ENCODE assay signal across 19 cellular contexts in the genomic region with DNA sequence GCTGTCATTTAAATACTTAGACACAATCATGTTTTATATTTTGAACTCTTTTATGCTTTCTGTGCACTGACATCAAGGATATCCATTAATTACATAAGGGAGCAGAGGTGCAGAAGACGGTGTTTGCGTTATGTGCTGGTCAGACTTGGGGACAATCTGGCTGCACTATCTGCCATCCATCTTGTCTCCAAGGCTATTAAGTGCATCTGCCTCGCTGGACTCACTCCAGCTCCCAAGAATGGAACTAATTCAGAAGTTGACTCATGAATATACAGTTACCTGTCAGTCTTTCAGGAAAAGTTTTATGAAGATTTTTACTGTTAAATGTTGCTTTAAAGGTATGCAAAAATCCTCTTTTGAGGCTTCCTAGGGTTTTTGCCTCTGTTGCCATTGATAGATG.
DNase-seq lines count a peak whose midpoint lies in the region; TF ChIP-seq lines count a peak whose summit lies in the region.
"Had no signal": no experiment of that assay in that cellular context is flagged by ENCODE, and none has a peak within 500 bp of the region (broad histone marks: within the 10 kb centered on the region; RNA-seq: fewer than 3 reads in every experiment).

No MANE protein-coding gene starts in this region.

- H3K23ac ChIP-seq in neuronal stem cell (ENCODE audit: low read depth, low read length, poor library complexity), result no peak overlapping the region

- no peak overlapping the region for H2AK5ac ChIP-seq in neuronal stem cell (ENCODE audit: low read depth, low read length)

- no peak overlapping the region for H3K9ac ChIP-seq in neuronal stem cell (ENCODE audit: low read depth, low read length, poor library complexity)

- H4K91ac ChIP-seq in neuronal stem cell (ENCODE audit: low read depth, low read length, poor library complexity), result no peak overlapping the region

- no peak overlapping the region for H3K14ac ChIP-seq in neuronal stem cell (ENCODE audit: low read length)

- H3K4me3 Mint-ChIP-seq in mesothelial cell of epicardium, result no peak overlapping the region

- H3K4me2 ChIP-seq in neuronal stem cell (ENCODE audit: insufficient read depth, low read length, poor library complexity, severe bottlenecking), result no peak overlapping the region

- H3K27ac ChIP-seq in adrenal gland, result no peak overlapping the region
- H3K27ac ChIP-seq in tibial artery, result peak overlapping the region; percentile 51 to 58
- H3K27ac ChIP-seq in WERI-Rb-1, result no peak overlapping the region
- H3K27ac ChIP-seq in neuronal stem cell (replicated peaks; ENCODE audit: low read length), result no peak overlapping the region
- no peak overlapping the region for H3K27ac ChIP-seq in uterus
- H3K27ac ChIP-seq: C4-2B had no signal

- H4K8ac ChIP-seq in neuronal stem cell (ENCODE audit: low read depth, low read length), result no peak overlapping the region

- H3K4me1 ChIP-seq in adrenal gland (replicated peaks in 1 of 2) (peaks cover 4 to 6% of the 10 kb centered on the region in 2 donors), tibial artery (peaks cover 0 to 63% (median 5%) of the 10 kb centered on the region in 4 donors), neuronal stem cell (ENCODE audit: control insufficient read depth in 2 of 2, insufficient read depth in 1 of 2, low read depth in 1 of 2, low read length in 2 of 2) (no peaks in the 10 kb centered on the region), uterus (no peaks in the 10 kb centered on the region)

- TF ChIP-seq POLR2A in adrenal gland (IDR thresholded peaks at IDR 0.05) (no peak), uterus (IDR thresholded peaks at IDR 0.05) (no peak)

- no peak overlapping the region for H2AFZ ChIP-seq in neuronal stem cell (ENCODE audit: low read length)

- H3K9me3 ChIP-seq in adrenal gland (replicated peaks in 1 of 3), result no peaks in the 10 kb centered on the region
- no peaks in the 10 kb centered on the region for H3K9me3 ChIP-seq in tibial artery
- no peaks in the 10 kb centered on the region for H3K9me3 ChIP-seq in WERI-Rb-1 (ENCODE audit: severe bottlenecking)
- H3K9me3 ChIP-seq in neuronal stem cell (replicated peaks in 1 of 2; ENCODE audit: control insufficient read depth in 2 of 2, insufficient read depth in 1 of 2, low read depth in 1 of 2, low read length in 2 of 2), result no peaks in the 10 kb centered on the region
- no peaks in the 10 kb centered on the region for H3K9me3 ChIP-seq in uterus

- TF ChIP-seq CTCF in adrenal gland (IDR thresholded peaks at IDR 0.05) (no peak), mesothelial cell of epicardium (IDR thresholded peaks at IDR 0.05; ENCODE audit: unreplicated experiment) (no peak), tibial artery (IDR thresholded peaks at IDR 0.05) (no peak), WERI-Rb-1 (IDR thresholded peaks at IDR 0.05; ENCODE audit: low read depth, low read length) (no peak), uterus (IDR thresholded peaks at IDR 0.05) (no peak)

- H2BK15ac ChIP-seq in neuronal stem cell (ENCODE audit: low read length), result no peak overlapping the region

- H3K27me3 ChIP-seq in adrenal gland (no peaks in the 10 kb centered on the region), tibial artery (no peaks in the 10 kb centered on the region), WERI-Rb-1 (ENCODE audit: insufficient read depth, low read depth, severe bottlenecking) (no peaks in the 10 kb centered on the region), neuronal stem cell (ENCODE audit: control insufficient read depth in 3 of 3, insufficient read depth in 3 of 3, low read depth in 1 of 3, low read length in 3 of 3) (no peaks in the 10 kb centered on the region), uterus (no peaks in the 10 kb centered on the region)

- no peak overlapping the region for H2BK5ac ChIP-seq in neuronal stem cell (ENCODE audit: low read length)

- H2BK120ac ChIP-seq in neuronal stem cell (ENCODE audit: low read depth, low read length), result no peak overlapping the region

- intact Hi-C loops in adrenal gland (cut with DNase I), result no loop called here
- intact Hi-C loops in tibial artery (cut with DNase I; ENCODE audit: low total_unique reads), result no loop called here
- intact Hi-C loops in uterus (cut with DNase I; ENCODE audit: low total_unique reads), result no loop called here

- H3K9me3 Mint-ChIP-seq in mesothelial cell of epicardium, result peaks cover 7% of the 10 kb centered on the region

- H3K79me1 ChIP-seq in neuronal stem cell (ENCODE audit: low read depth, low read length), result no peaks in the 10 kb centered on the region

- H3K36me3 ChIP-seq in adrenal gland (replicated peaks in 1 of 2) (no peaks in the 10 kb centered on the region), tibial artery (no peaks in the 10 kb centered on the region), WERI-Rb-1 (no peaks in the 10 kb centered on the region), neuronal stem cell (replicated peaks in 1 of 2; ENCODE audit: control insufficient read depth in 2 of 2, insufficient read depth in 2 of 2, low read length in 2 of 2) (no peaks in the 10 kb centered on the region), uterus (no peaks in the 10 kb centered on the region)

- no peak overlapping the region for H3K4ac ChIP-seq in neuronal stem cell (ENCODE audit: low read length)

- WGBS in adrenal gland, 4 donors, result 31 to 47% (median 36%) methylated on average over 3 of the region's 3 CpGs
- WGBS in neuronal stem cell (ENCODE audit: extremely low coverage in 2 of 2, insufficient read length in 2 of 2, insufficient replicate concordance in 1 of 2), 2 donors, result no CpG with 5 or more reads among the region's 3 CpGs

- H2BK12ac ChIP-seq in neuronal stem cell (ENCODE audit: low read length), result no peak overlapping the region

- H3K36me3 Mint-ChIP-seq in mesothelial cell of epicardium, result no peaks in the 10 kb centered on the region

- H3K18ac ChIP-seq in neuronal stem cell (ENCODE audit: low read length), result no peak overlapping the region

- H3K27me3 Mint-ChIP-seq in mesothelial cell of epicardium (ENCODE audit: low read depth), result no peaks in the 10 kb centered on the region

- H3K4me3 ChIP-seq in adrenal gland (no peak overlapping the region), tibial artery (no peak overlapping the region), WERI-Rb-1 (ENCODE audit: low read depth, low read length) (no peak overlapping the region), neuronal stem cell (ENCODE audit: low read length in 2 of 2) (no peak overlapping the region), uterus (no peak overlapping the region)
- H3K4me3 ChIP-seq: GM12878, K562 had no signal

- DNase-seq in LHCN-M2 (ENCODE audit: low read depth), result peak; percentile 47
- peak in 5 of 7 donors; percentile 18 to 68 (median 53) for DNase-seq in adrenal gland
- no peak for DNase-seq in mesothelial cell of epicardium (ENCODE audit: low spot score in 2 of 2, unreplicated experiment in 2 of 2)
- no peak for DNase-seq in tibial artery
- no peak for DNase-seq in WERI-Rb-1
- no peak for DNase-seq in neuronal stem cell (ENCODE audit: low spot score)
- DNase-seq in NCI-H187 treated with DMSO at 0.1 percent for 48 hours (lab: John Stamatoyannopoulos, UW), result no peak
- no peak for DNase-seq in uterus
- DNase-seq: MV-4-11, NCI-H1694 treated with DMSO at 0.1 percent for 48 hours, NCI-H2107, NCI-H510A treated with DMSO at 0.1 percent for 48 hours, NCI-H774, OCI-M1, RPMI8226, SHP77 treated with DMSO at 0.1 percent for 48 hours had no signal

- H3K4me1 Mint-ChIP-seq in mesothelial cell of epicardium, result peaks cover 38% of the 10 kb centered on the region

- H3K27ac Mint-ChIP-seq in mesothelial cell of epicardium, result peak overlapping the region; percentile 26

Comparison
In these comparisons a context has a peak if more than half of its experiments do, and no peak if none do; other contexts are left out.
1. DNase-seq: peak in LHCN-M2 (single experiment) and adrenal gland (5 of 7); none in mesothelial cell of epicardium (0 of 2), tibial artery (0 of 2), WERI-Rb-1 (single experiment), neuronal stem cell (single experiment), NCI-H187 treated with DMSO at 0.1 percent for 48 hours (single experiment) and uterus (0 of 2).
2. H3K27ac ChIP-seq: peak in tibial artery (2 of 2); none in adrenal gland (0 of 5), WERI-Rb-1 (single experiment), neuronal stem cell (single experiment) and uterus (0 of 2).